9 cellular contexts compared by ENCODE assay signal in the genomic region with DNA sequence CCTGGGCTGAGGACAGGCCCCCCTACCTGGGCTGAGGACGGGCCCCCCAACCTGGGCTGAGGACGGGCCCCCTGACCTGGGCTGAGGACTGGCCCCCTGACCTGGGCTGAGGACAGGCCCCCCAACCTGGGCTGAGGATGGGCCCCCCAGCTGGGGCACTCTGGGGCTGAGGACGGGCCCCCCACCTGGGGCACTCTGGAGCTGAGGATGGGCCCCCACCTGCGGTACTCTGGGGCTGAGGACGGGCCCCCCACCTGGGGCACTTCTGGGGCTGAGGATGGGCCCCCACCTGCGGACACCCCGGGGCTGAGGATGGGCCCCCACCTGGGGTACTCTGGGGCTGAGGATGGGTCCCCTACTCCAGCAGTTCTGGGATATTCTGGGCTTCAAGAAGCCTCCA.
DNase-seq lines count a peak whose midpoint lies in the region; ATAC-seq and TF ChIP-seq lines count a peak whose summit lies in the region.
"Had no signal": no experiment of that assay in that cellular context is flagged by ENCODE, and none has a peak within 500 bp of the region (broad histone marks: within the 10 kb centered on the region; RNA-seq: fewer than 3 reads in every experiment).

No MANE protein-coding gene starts in this region.

- TF ChIP-seq CTCF in CD14-positive monocyte (IDR thresholded peaks at IDR 0.05) (no peak), HFFc6 (IDR thresholded peaks at IDR 0.05) (no peak), neural crest cell (conservative IDR thresholded peaks at IDR 0.05) (no peak)

- no peak for ATAC-seq in activated naive CD8-positive, alpha-beta T cell treated with anti-CD3 and anti-CD28 coated beads, Interleukin-2, amount 50 U/mL, for 24 hours

- H3K27me3 Mint-ChIP-seq in CD14-positive monocyte (ENCODE audit: low read depth in 3 of 3), result peaks cover 0 to 1% (median 0%) of the 10 kb centered on the region in 3 donors
- peaks cover 20% of the 10 kb centered on the region for H3K27me3 Mint-ChIP-seq in HFFc6 (ENCODE audit: insufficient read depth)
- no peaks in the 10 kb centered on the region for H3K27me3 Mint-ChIP-seq in activated naive CD8-positive, alpha-beta T cell treated with anti-CD3 and anti-CD28 coated beads, Interleukin-2, amount 50 U/mL, for 24 hours
- peaks cover 4% of the 10 kb centered on the region for H3K27me3 Mint-ChIP-seq in neural crest cell (ENCODE audit: low read depth)

- peak overlapping the region; percentile 31 to 86 for H3K4me3 Mint-ChIP-seq in CD14-positive monocyte
- peak overlapping the region; percentile 85 for H3K4me3 Mint-ChIP-seq in HFFc6
- H3K4me3 Mint-ChIP-seq in activated naive CD8-positive, alpha-beta T cell treated with anti-CD3 and anti-CD28 coated beads, Interleukin-2, amount 50 U/mL, for 24 hours, result peak overlapping the region; percentile 67
- no peak overlapping the region for H3K4me3 Mint-ChIP-seq in neural crest cell

- H3K4me1 Mint-ChIP-seq in CD14-positive monocyte, result peaks cover 69% of the 10 kb centered on the region
- peaks cover 71% of the 10 kb centered on the region for H3K4me1 Mint-ChIP-seq in HFFc6 (ENCODE audit: low read depth)
- peaks cover 66% of the 10 kb centered on the region for H3K4me1 Mint-ChIP-seq in activated naive CD8-positive, alpha-beta T cell treated with anti-CD3 and anti-CD28 coated beads, Interleukin-2, amount 50 U/mL, for 24 hours
- peaks cover 75% of the 10 kb centered on the region for H3K4me1 Mint-ChIP-seq in neural crest cell

- DNase-seq in CD14-positive monocyte (ENCODE audit: low spot score) (no peak), HFFc6 (no peak), neural crest cell (ENCODE audit: low read depth, low spot score) (no peak), OCI-M1 (lab: John Stamatoyannopoulos, UW) (no peak), Kasumi-1 (lab: John Stamatoyannopoulos, UW) (no peak), NCI-H226 (no peak), H4 (ENCODE audit: low spot score) (no peak)
- no peak for DNase-seq in activated naive CD8-positive, alpha-beta T cell treated with anti-CD3 and anti-CD28 coated beads, Interleukin-2, amount 50 U/mL, for 24 hours
- DNase-seq: activated effector memory CD4-positive, alpha-beta T cell treated with Interleukin-2 at 50 U/mL for 16 hours had no signal

- peaks cover 13 to 20% of the 10 kb centered on the region in 2 donors for H3K36me3 Mint-ChIP-seq in CD14-positive monocyte
- peaks cover 13% of the 10 kb centered on the region for H3K36me3 Mint-ChIP-seq in HFFc6 (ENCODE audit: low read depth)
- peaks cover 11% of the 10 kb centered on the region for H3K36me3 Mint-ChIP-seq in activated naive CD8-positive, alpha-beta T cell treated with anti-CD3 and anti-CD28 coated beads, Interleukin-2, amount 50 U/mL, for 24 hours (ENCODE audit: low read depth)
- H3K36me3 Mint-ChIP-seq in neural crest cell (ENCODE audit: low read depth), result peaks cover 5% of the 10 kb centered on the region

- peak overlapping the region; percentile 94 to 100 (median 99) for H3K27ac Mint-ChIP-seq in CD14-positive monocyte
- H3K27ac Mint-ChIP-seq in HFFc6, result peak overlapping the region; percentile 94
- peak overlapping the region; percentile 95 for H3K27ac Mint-ChIP-seq in activated naive CD8-positive, alpha-beta T cell treated with anti-CD3 and anti-CD28 coated beads, Interleukin-2, amount 50 U/mL, for 24 hours
- peak overlapping the region; percentile 95 for H3K27ac Mint-ChIP-seq in neural crest cell (ENCODE audit: unreplicated experiment)

- intact Hi-C loops in CD14-positive monocyte (cut with micrococcal nuclease), result loop anchor here in 1 of 2 donors (5.0 to 10.0 kb wide), 2 partner anchors 60 to 572 kb away; partner anchors contain the start of gene DCUN1D2

- peaks cover 0 to 3% (median 2%) of the 10 kb centered on the region in 7 donors for H3K9me3 Mint-ChIP-seq in CD14-positive monocyte
- peaks cover 5% of the 10 kb centered on the region for H3K9me3 Mint-ChIP-seq in HFFc6
- H3K9me3 Mint-ChIP-seq in activated naive CD8-positive, alpha-beta T cell treated with anti-CD3 and anti-CD28 coated beads, Interleukin-2, amount 50 U/mL, for 24 hours, result peaks cover 4% of the 10 kb centered on the region
- H3K9me3 Mint-ChIP-seq in neural crest cell, result no peaks in the 10 kb centered on the region
